In the genomic region with DNA sequence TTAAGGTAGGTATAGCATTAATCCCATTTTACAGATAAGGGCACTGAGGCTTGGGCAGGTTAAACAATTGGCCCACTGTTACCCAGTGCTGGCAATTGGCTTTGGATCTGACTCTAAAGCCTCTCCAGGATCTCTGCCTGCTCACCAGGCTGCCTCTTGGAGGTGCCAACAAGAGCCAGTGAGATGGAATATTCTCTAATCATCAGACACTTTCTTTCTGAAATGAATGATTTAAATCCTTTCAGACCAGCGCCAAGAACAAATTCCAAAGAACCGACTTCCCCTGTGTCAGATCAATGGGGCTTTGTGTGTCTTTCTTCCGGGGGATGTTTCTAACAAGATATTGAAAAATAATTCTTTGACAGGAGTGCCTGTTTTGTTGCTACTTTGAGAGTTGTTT, we compare ENCODE assay signal across 1 cellular context.
A peak's percentile ranks its signal among the peaks of the same experiment; 100 is the strongest.
TF ChIP-seq lines count a peak whose summit lies in the region.

No MANE protein-coding gene starts in this region.

TF ChIP-seq in HepG2, 621 proteins besides CTCF, POLR2A, EP300 and RAD21:
- 0 out of 2 replicates have a peak, but pooled peaks have one; percentile 23 for TF ChIP-seq ZNF629 (CRISPR knock-in tag; conservative IDR thresholded peaks at IDR 0.05)
- TF ChIP-seq ZNF441 (CRISPR knock-in tag; IDR thresholded peaks at IDR 0.05; ENCODE audit: borderline replicate concordance), result no peak
TF ChIP-seq in HepG2: peak in this region for 1.
